ENCODE assay signal across 27 cellular contexts in genomic region chr3:166052440-166052839, GRCh38.
DNase-seq lines count a peak whose midpoint lies in the region; ATAC-seq, FAIRE-seq and TF ChIP-seq lines count a peak whose summit lies in the region.
"Had no signal": no experiment of that assay in that cellular context is flagged by ENCODE, and none has a peak within 500 bp of the region (broad histone marks: within the 10 kb centered on the region; RNA-seq: fewer than 3 reads in every experiment).

No MANE protein-coding gene starts in this region.

- 45% methylated on average over 3 of the region's 5 CpGs for WGBS in HepG2 (ENCODE audit: low lambda C conversion rate)
- 61% methylated on average over 3 of the region's 5 CpGs for WGBS in right lobe of liver (ENCODE audit: insufficient coverage, low coverage, low lambda C conversion rate, missing lambda C conversion rate)
- 88% methylated on average over 5 of the region's 5 CpGs; no CpG with 5 or more reads in 1 of the 2 experiments for WGBS in H1 (ENCODE audit: extremely low coverage in 1 of 2, insufficient coverage in 1 of 2, insufficient read length in 1 of 2, insufficient replicate concordance in 2 of 2, low coverage in 1 of 2, low lambda C conversion rate in 2 of 2, missing lambda C conversion rate in 1 of 2), 2 experiments

- TF ChIP-seq CTCF in HepG2 (CRISPR knock-in tag; IDR thresholded peaks at IDR 0.05) (peak; percentile 23), right lobe of liver (IDR thresholded peaks at IDR 0.05) (no peak), H1 (IDR thresholded peaks at IDR 0.05; ENCODE audit: control extremely low read depth in 1 of 3, insufficient read depth in 1 of 3, low read depth in 1 of 3, low read length in 3 of 3) (peak; percentile 18 to 63 (median 27); a peak in 3 of 4 replicates)

- no peaks in the 10 kb centered on the region for H3K4me1 Mint-ChIP-seq in activated T-helper 2 cell treated with anti-CD3 and anti-CD28 coated beads, Interferon-gamma antibody, Interleukin-2, Interleukin-4, amounts not matched to agents 10 μg/mL and 5 μg/mL and 100 μg/mL, durations not matched to agents 14 hours and 24 hours and 36 hours (ENCODE audit: low read depth)
- H3K4me1 Mint-ChIP-seq: activated naive CD8-positive, alpha-beta T cell treated with anti-CD3 and anti-CD28 coated beads for 36 hours; naive thymus-derived CD4-positive, alpha-beta T cell had no signal

- CTCF ChIA-PET in HepG2 (lab: Yijun Ruan, JAX; ENCODE audit: low intra/inter-chr PET ratio, low total read pairs) = no interaction called here
- CTCF ChIA-PET in H1 (lab: Charles Lee; ENCODE audit: partially characterized antibody) = interaction anchor here (0.7 to 1.5 kb wide), 4 partner anchors 21 to 157 kb away, joined by 3 to 4 read pairs (median 3); no protein-coding TSS in a partner anchor

- H3K4me2 ChIP-seq in HepG2 (ENCODE audit: low read depth, low read length) = no peak overlapping the region
- no peak overlapping the region for H3K4me2 ChIP-seq in H1 (ENCODE audit: insufficient read depth in 1 of 2, low read depth in 2 of 2, low read length in 2 of 2)

- no peak overlapping the region for H3K14ac ChIP-seq in H1 (ENCODE audit: insufficient read length)

- peaks cover 24% of the 10 kb centered on the region for H3K9me3 Mint-ChIP-seq in activated T-helper 2 cell treated with anti-CD3 and anti-CD28 coated beads, Interferon-gamma antibody, Interleukin-2, Interleukin-4, amounts not matched to agents 10 μg/mL and 5 μg/mL and 100 μg/mL, durations not matched to agents 14 hours and 24 hours and 36 hours

- H3K18ac ChIP-seq in H1 (ENCODE audit: extremely low read depth, low read length) = no peak overlapping the region

- H3K23ac ChIP-seq in H1 (ENCODE audit: insufficient read length) = no peak overlapping the region

- no peaks in the 10 kb centered on the region for H3K27me3 ChIP-seq in HepG2 (ENCODE audit: control insufficient read depth in 1 of 2, insufficient read depth in 2 of 2, low read length in 2 of 2)
- no peaks in the 10 kb centered on the region for H3K27me3 ChIP-seq in right lobe of liver
- no peaks in the 10 kb centered on the region for H3K27me3 ChIP-seq in H1 (replicated peaks in 1 of 4; ENCODE audit: control insufficient read depth in 3 of 4, extremely low read depth in 1 of 4, insufficient read depth in 3 of 4, low read length in 3 of 4)
- H3K27me3 ChIP-seq: esophagus muscularis mucosa, suprapubic skin had no signal

- no peak for TF ChIP-seq RAD21 in HepG2 (CRISPR knock-in tag; IDR thresholded peaks at IDR 0.05)
- peak; percentile 48 to 57 for TF ChIP-seq RAD21 in H1 (IDR thresholded peaks at IDR 0.05 in 1 of 2, conservative IDR thresholded peaks at IDR 0.05 in 1 of 2; ENCODE audit: low read depth in 2 of 2, low read length in 2 of 2)

- no peak overlapping the region for H3K56ac ChIP-seq in H1 (replicated peaks; ENCODE audit: insufficient read length, low read depth, low read length)

- no TSS peak for BruUV-seq in HepG2 (replicated peaks; lab: Mats Ljungman, UMichigan)

- H3K9me3 ChIP-seq in HepG2 (ENCODE audit: low read length) (no peaks in the 10 kb centered on the region), right lobe of liver (no peaks in the 10 kb centered on the region), H1 (ENCODE audit: insufficient read depth in 2 of 2, low read depth in 1 of 2, low read length in 1 of 2) (no peaks in the 10 kb centered on the region)
- H3K9me3 ChIP-seq: esophagus muscularis mucosa, HAP-1, suprapubic skin had no signal

- H4K91ac ChIP-seq in H1 (replicated peaks; ENCODE audit: insufficient read length, low read length) = no peak overlapping the region

- no peak overlapping the region for H3K27ac ChIP-seq in HepG2 (ENCODE audit: extremely low read length, insufficient read depth, low read length)
- H3K27ac ChIP-seq in right lobe of liver = no peak overlapping the region
- no peak overlapping the region for H3K27ac ChIP-seq in H1 (ENCODE audit: low read depth, low read length)
- H3K27ac ChIP-seq: esophagus muscularis mucosa, suprapubic skin had no signal

- H2AK5ac ChIP-seq in H1 (ENCODE audit: low read depth, low read length) = no peak overlapping the region

- H3K23me2 ChIP-seq in H1 (ENCODE audit: low read depth, low read length) = no peaks in the 10 kb centered on the region

- POLR2A ChIA-PET in HepG2 (lab: Yijun Ruan, JAX) = no interaction called here
- POLR2A ChIA-PET in H1 (lab: Charles Lee; ENCODE audit: partially characterized antibody) = no interaction called here

- H3K4me1 ChIP-seq in HepG2 (ENCODE audit: insufficient read depth, low read length) = no peaks in the 10 kb centered on the region
- H3K4me1 ChIP-seq in right lobe of liver = no peaks in the 10 kb centered on the region
- H3K4me1 ChIP-seq in H1 (replicated peaks in 1 of 4; ENCODE audit: control insufficient read depth in 3 of 4, insufficient read depth in 4 of 4, low read length in 3 of 4) = no peaks in the 10 kb centered on the region
- H3K4me1 ChIP-seq: esophagus muscularis mucosa, HAP-1, suprapubic skin had no signal

- intact Hi-C loops in HepG2 (cut with micrococcal nuclease; ENCODE audit: unreplicated experiment) = no loop called here
- intact Hi-C loops in right lobe of liver (cut with DNase I) = no loop called here
- intact Hi-C loops in activated T-helper 2 cell treated with anti-CD3 and anti-CD28 coated beads, Interferon-gamma antibody, Interleukin-2, Interleukin-4, amounts not matched to agents 10 μg/mL and 5 μg/mL and 100 μg/mL, durations not matched to agents 14 hours and 24 hours and 36 hours (cut with micrococcal nuclease) = no loop called here

- H2BK5ac ChIP-seq in H1 (ENCODE audit: low read depth, low read length) = no peak overlapping the region

- in situ Hi-C loops in HepG2 (cut with HindIII; ENCODE audit: extremely low pct_ligation_motif_present, low pct_unique_long_range_greater_than_20kb) = no loop called here

- ATAC-seq in HepG2 (peak; percentile 91), right lobe of liver (no peak), GM18502 (IDR thresholded peaks at IDR 0.05; ENCODE audit: poor library complexity, unreplicated experiment) (no peak)
- ATAC-seq: left cardiac atrium; naive thymus-derived CD4-positive, alpha-beta T cell; right cardiac atrium had no signal

- no peaks in the 10 kb centered on the region for H3K27me3 Mint-ChIP-seq in activated T-helper 2 cell treated with anti-CD3 and anti-CD28 coated beads, Interferon-gamma antibody, Interleukin-2, Interleukin-4, amounts not matched to agents 10 μg/mL and 5 μg/mL and 100 μg/mL, durations not matched to agents 14 hours and 24 hours and 36 hours (ENCODE audit: low read depth)
- H3K27me3 Mint-ChIP-seq: activated naive CD8-positive, alpha-beta T cell treated with anti-CD3 and anti-CD28 coated beads for 36 hours; naive thymus-derived CD4-positive, alpha-beta T cell had no signal

- H2AFZ ChIP-seq in HepG2 (ENCODE audit: low read length) (no peak overlapping the region), H1 (ENCODE audit: low read length) (no peak overlapping the region)

- no peak overlapping the region for H3K4ac ChIP-seq in H1 (replicated peaks; ENCODE audit: insufficient read length, low read depth, low read length)

- H4K5ac ChIP-seq in H1 (ENCODE audit: insufficient read length, low read depth, low read length) = no peak overlapping the region

- no peaks in the 10 kb centered on the region for H3K36me3 Mint-ChIP-seq in activated T-helper 2 cell treated with anti-CD3 and anti-CD28 coated beads, Interferon-gamma antibody, Interleukin-2, Interleukin-4, amounts not matched to agents 10 μg/mL and 5 μg/mL and 100 μg/mL, durations not matched to agents 14 hours and 24 hours and 36 hours (ENCODE audit: low read depth)
- H3K36me3 Mint-ChIP-seq: activated naive CD8-positive, alpha-beta T cell treated with anti-CD3 and anti-CD28 coated beads for 36 hours had no signal

- H3K9ac ChIP-seq in HepG2 (ENCODE audit: insufficient read depth, low read depth, low read length) (no peak overlapping the region), H1 (replicated peaks in 1 of 4; ENCODE audit: extremely low read depth in 1 of 4, low read depth in 3 of 4, low read length in 3 of 4) (no peak overlapping the region)

- FAIRE-seq in HepG2 (lab: Jason Lieb, UNC) = no peak
- FAIRE-seq in H1 (lab: Jason Lieb, UNC) = no peak
- FAIRE-seq: D721Med, G401.6, GM12891, urothelium cell line had no signal

- H3K27ac Mint-ChIP-seq in activated T-helper 2 cell treated with anti-CD3 and anti-CD28 coated beads, Interferon-gamma antibody, Interleukin-2, Interleukin-4, amounts not matched to agents 10 μg/mL and 5 μg/mL and 100 μg/mL, durations not matched to agents 14 hours and 24 hours and 36 hours = no peak overlapping the region
- H3K27ac Mint-ChIP-seq: activated naive CD8-positive, alpha-beta T cell treated with anti-CD3 and anti-CD28 coated beads for 36 hours; activated T-helper 1 cell treated with anti-CD3 and anti-CD28 coated beads, Interleukin-12 subunit alpha, Interleukin-12 subunit beta, Interleukin-2, Interleukin-4 antibody, amounts not matched to agents 30 ng/mL and 10 ng/mL and 1 ng/mL, durations not matched to agents 14 hours and 24 hours and 36 hours; naive thymus-derived CD4-positive, alpha-beta T cell had no signal

- no peak overlapping the region for H2BK20ac ChIP-seq in H1 (ENCODE audit: low read length)

- H4K8ac ChIP-seq in H1 (ENCODE audit: extremely low read depth, insufficient read depth, low read length) = 0 out of 2 replicates have a peak overlapping the region, but pooled peaks have one; percentile 23

- TF ChIP-seq EP300 in HepG2 (IDR thresholded peaks at IDR 0.05; ENCODE audit: low read depth in 2 of 2, low read length in 2 of 2) = no peak
- TF ChIP-seq EP300 in HepG2 (CRISPR knock-in tag; IDR thresholded peaks at IDR 0.05; ENCODE audit: borderline replicate concordance) = no peak
- TF ChIP-seq EP300 in H1 (IDR thresholded peaks at IDR 0.05; ENCODE audit: borderline replicate concordance in 1 of 2, low read depth in 2 of 2, low read length in 2 of 2) = no peak

- no peak overlapping the region; the same call in 1 of the 2 replicates for H2BK12ac ChIP-seq in H1 (ENCODE audit: low read depth, low read length)

- H3K79me2 ChIP-seq in HepG2 (ENCODE audit: insufficient read depth, low read length) (no peaks in the 10 kb centered on the region), H1 (ENCODE audit: control insufficient read depth in 1 of 2, insufficient read depth in 2 of 2, low read length in 2 of 2) (no peaks in the 10 kb centered on the region)

- no peaks in the 10 kb centered on the region for H3K36me3 ChIP-seq in HepG2 (replicated peaks in 1 of 2; ENCODE audit: control insufficient read depth in 1 of 2, insufficient read depth in 2 of 2, low read length in 2 of 2)
- H3K36me3 ChIP-seq in right lobe of liver = no peaks in the 10 kb centered on the region
- no peaks in the 10 kb centered on the region for H3K36me3 ChIP-seq in H1 (ENCODE audit: control insufficient read depth in 2 of 4, insufficient read depth in 4 of 4, low read length in 3 of 4)
- H3K36me3 ChIP-seq: esophagus muscularis mucosa, HAP-1, suprapubic skin had no signal

- no peak overlapping the region for H2BK15ac ChIP-seq in H1 (ENCODE audit: low read length)

- DNase-seq in HepG2 (ENCODE audit: low spot score) (peak; percentile 1), right lobe of liver (no peak), NCI-H748 treated with DMSO at 0.1 percent for 48 hours (lab: John Stamatoyannopoulos, UW) (peak; percentile 1), H1 (ENCODE audit: low read depth in 1 of 2, low spot score in 2 of 2) (no peak)
- DNase-seq in activated T-helper 2 cell treated with anti-CD3 and anti-CD28 coated beads, Interferon-gamma antibody, Interleukin-2, Interleukin-4, amounts not matched to agents 10 μg/mL and 5 μg/mL and 100 μg/mL, durations not matched to agents 14 hours and 24 hours and 36 hours (ENCODE audit: low spot score) = no peak
- no peak for DNase-seq in stimulated activated CD4-positive, alpha-beta T cell treated with anti-CD3 and anti-CD28 coated beads, Interleukin-4, amount 100 ng/mL, for 4 hours
- no peak for DNase-seq in activated T-cell treated with anti-CD3 and anti-CD28 coated beads, Interleukin-2, amount 50 U/mL, for 1 hour
- DNase-seq: ACHN; activated CD4-positive, alpha-beta T cell treated with anti-CD3 and anti-CD28 coated beads for 4 hours; activated naive CD8-positive, alpha-beta T cell treated with anti-CD3 and anti-CD28 coated beads for 36 hours; C1 segment of cervical spinal cord; effector CD4-positive, alpha-beta T cell; IMR-90; left cardiac atrium; naive thymus-derived CD4-positive, alpha-beta T cell; NCI-H1417 treated with DMSO at 0.1 percent for 48 hours; right cardiac atrium; SW 1271 had no signal

- H3K79me1 ChIP-seq in H1 (ENCODE audit: low read depth, low read length) = no peaks in the 10 kb centered on the region

- H3K4me3 ChIP-seq in HepG2 (replicated peaks in 1 of 3; ENCODE audit: insufficient read depth in 1 of 3, low read depth in 2 of 3, low read length in 3 of 3) (no peak overlapping the region), right lobe of liver (no peak overlapping the region), H1 (ENCODE audit: extremely low read depth in 1 of 4, insufficient read depth in 2 of 4, low read depth in 3 of 4, low read length in 4 of 4) (no peak overlapping the region)
- H3K4me3 ChIP-seq: esophagus muscularis mucosa, HAP-1, suprapubic skin had no signal

- TF ChIP-seq POLR2A in HepG2 (IDR thresholded peaks at IDR 0.05; ENCODE audit: insufficient read depth in 1 of 2, low read depth in 2 of 2, low read length in 2 of 2) (no peak), right lobe of liver (IDR thresholded peaks at IDR 0.05) (no peak), H1 (IDR thresholded peaks at IDR 0.05; ENCODE audit: control extremely low read depth in 1 of 2, low read depth in 2 of 2, low read length in 2 of 2) (no peak)

- no peak overlapping the region for H3K4me3 Mint-ChIP-seq in activated T-helper 2 cell treated with anti-CD3 and anti-CD28 coated beads, Interferon-gamma antibody, Interleukin-2, Interleukin-4, amounts not matched to agents 10 μg/mL and 5 μg/mL and 100 μg/mL, durations not matched to agents 14 hours and 24 hours and 36 hours (ENCODE audit: low read depth)
- H3K4me3 Mint-ChIP-seq: activated naive CD8-positive, alpha-beta T cell treated with anti-CD3 and anti-CD28 coated beads for 36 hours; activated T-helper 1 cell treated with anti-CD3 and anti-CD28 coated beads, Interleukin-12 subunit alpha, Interleukin-12 subunit beta, Interleukin-2, Interleukin-4 antibody, amounts not matched to agents 30 ng/mL and 10 ng/mL and 1 ng/mL, durations not matched to agents 14 hours and 24 hours and 36 hours; naive thymus-derived CD4-positive, alpha-beta T cell had no signal

- H2BK120ac ChIP-seq in H1 (replicated peaks; ENCODE audit: low read depth, low read length) = no peak overlapping the region

- H4K20me1 ChIP-seq in HepG2 (ENCODE audit: insufficient read depth, low read length) = no peaks in the 10 kb centered on the region
- H4K20me1 ChIP-seq in H1 (replicated peaks in 1 of 2; ENCODE audit: control insufficient read depth in 1 of 2, insufficient read depth in 2 of 2, low read length in 2 of 2) = no peaks in the 10 kb centered on the region

Comparison
In these comparisons a context has a peak if more than half of its experiments do, and no peak if none do; other contexts are left out.
1. DNase-seq: peak in HepG2 (single experiment) and NCI-H748 treated with DMSO at 0.1 percent for 48 hours (single experiment); none in right lobe of liver (0 of 3), H1 (0 of 2), activated T-helper 2 cell treated with anti-CD3 and anti-CD28 coated beads, Interferon-gamma antibody, Interleukin-2, Interleukin-4, amounts not matched to agents 10 μg/mL and 5 μg/mL and 100 μg/mL, durations not matched to agents 14 hours and 24 hours and 36 hours (single experiment), stimulated activated CD4-positive, alpha-beta T cell treated with anti-CD3 and anti-CD28 coated beads, Interleukin-4, amount 100 ng/mL, for 4 hours (0 of 2) and activated T-cell treated with anti-CD3 and anti-CD28 coated beads, Interleukin-2, amount 50 U/mL, for 1 hour (single experiment).
2. CTCF ChIP-seq: peak in HepG2 (single experiment) and H1 (3 of 3); none in right lobe of liver (0 of 4).
3. Of the 41 proteins assayed by ChIP-seq in both HepG2 and H1: peak only in HepG2: none; only in H1: RAD21; in both: CTCF; in neither: 39.